ENCODE assay signal across 20 cellular contexts in genomic region chr17:3690094-3690715, GRCh38. TPM values are rescaled to one million over a fixed set of nuclear protein-coding genes. Genes with fewer than 3 reads are reported as not detected.
A peak's percentile ranks its signal among the peaks of the same experiment; 100 is the strongest.
DNase-seq lines count a peak whose midpoint lies in the region; ATAC-seq and TF ChIP-seq lines count a peak whose summit lies in the region.
"Had no signal": no experiment of that assay in that cellular context is flagged by ENCODE, and none has a peak within 500 bp of the region (broad histone marks: within the 10 kb centered on the region; RNA-seq: fewer than 3 reads in every experiment).

No MANE protein-coding gene starts in this region.

- in situ Hi-C loops in GM13976 (cut with MboI; ENCODE audit: low sequenced_read_pairs, unreplicated experiment): no loop called here

- peak overlapping the region; percentile 27 to 58 for H3K4me3 Mint-ChIP-seq in stimulated activated naive B cell treated with anti-CD40 and anti-IgM and Interleukin-4, amounts not matched to agents 10 μg/mL and 1 μg/mL and 100 μg/mL, for 72 hours

- H3K9me3 Mint-ChIP-seq in stimulated activated naive B cell treated with anti-CD40 and anti-IgM and Interleukin-4, amounts not matched to agents 10 μg/mL and 1 μg/mL and 100 μg/mL, for 72 hours: no peaks in the 10 kb centered on the region
- H3K9me3 Mint-ChIP-seq: CD8-positive, alpha-beta memory T cell had no signal

- H2AFZ ChIP-seq in OCI-LY1 (ENCODE audit: low read length): no peak overlapping the region

- H3K27me3 Mint-ChIP-seq in stimulated activated naive B cell treated with anti-CD40 and anti-IgM and Interleukin-4, amounts not matched to agents 10 μg/mL and 1 μg/mL and 100 μg/mL, for 72 hours: no peaks in the 10 kb centered on the region
- H3K27me3 Mint-ChIP-seq: CD8-positive, alpha-beta memory T cell had no signal

- no peaks in the 10 kb centered on the region for H3K27me3 ChIP-seq in OCI-LY1 (ENCODE audit: insufficient read depth, low read length)

- H3K36me3 Mint-ChIP-seq in stimulated activated naive B cell treated with anti-CD40 and anti-IgM and Interleukin-4, amounts not matched to agents 10 μg/mL and 1 μg/mL and 100 μg/mL, for 72 hours: peaks cover 25 to 37% of the 10 kb centered on the region in 2 donors

- no peaks in the 10 kb centered on the region; the same call in 1 of the 2 replicates for H3F3A ChIP-seq in OCI-LY1 (ENCODE audit: insufficient read depth, low read length)

- DNase-seq in GM13976 (ENCODE audit: low spot score): peak; percentile 32
- DNase-seq in islet precursor cell: peak; percentile 62
- no peak for DNase-seq in stimulated activated naive B cell treated with anti-CD40 and anti-IgM and Interleukin-4, amounts not matched to agents 10 μg/mL and 1 μg/mL and 100 μg/mL, for 72 hours
- no peak for DNase-seq in effector CD8-positive, alpha-beta T cell (lab: John Stamatoyannopoulos, UW)
- DNase-seq in middle frontal gyrus (ENCODE audit: extremely low spot score, low spot score): no peak
- DNase-seq in occipital lobe (lab: John Stamatoyannopoulos, UW): no peak
- DNase-seq: DND-41, GDM1, KBM-7, NCI-H1436 treated with DMSO at 0.1 percent for 48 hours, NCI-H2081 treated with DMSO at 0.1 percent for 48 hours, NCI-H510A, NCI-H82, Right ventricle myocardium superior, SK-N-SH had no signal

- H3K4me1 ChIP-seq in OCI-LY1 (ENCODE audit: insufficient read depth, low read length, severe bottlenecking): peaks cover 49% of the 10 kb centered on the region

- peaks cover 7% of the 10 kb centered on the region; the same call in 1 of the 2 replicates for H3K79me2 ChIP-seq in OCI-LY1 (ENCODE audit: insufficient read depth, low read length)

- H3K9me2 ChIP-seq in OCI-LY1 (ENCODE audit: low read depth, low read length): no peaks in the 10 kb centered on the region
- H3K9me2 ChIP-seq: SK-N-SH had no signal

- H3K36me3 ChIP-seq in OCI-LY1 (ENCODE audit: insufficient read depth, low read length): peaks cover 5% of the 10 kb centered on the region; the same call in 1 of the 2 replicates
- H3K36me3 ChIP-seq: HAP-1 had no signal

- H3K4me3 ChIP-seq in OCI-LY1 (ENCODE audit: low read depth, low read length, poor library complexity, severe bottlenecking): no peak overlapping the region
- H3K4me3 ChIP-seq: HAP-1 had no signal

- H4K20me1 ChIP-seq in OCI-LY1 (ENCODE audit: insufficient read depth, low read length): no peaks in the 10 kb centered on the region

- no peak for TF ChIP-seq CTCF in GM13976 (IDR thresholded peaks at IDR 0.05; ENCODE audit: borderline replicate concordance, control extremely low read depth, extremely low read depth, insufficient read depth, missing control alignments)
- no peak for TF ChIP-seq CTCF in OCI-LY1 (IDR thresholded peaks at IDR 0.05; ENCODE audit: low read length)

- H3K27ac Mint-ChIP-seq in stimulated activated naive B cell treated with anti-CD40 and anti-IgM and Interleukin-4, amounts not matched to agents 10 μg/mL and 1 μg/mL and 100 μg/mL, for 72 hours: peak overlapping the region; percentile 79

- no peaks in the 10 kb centered on the region for H3K9me3 ChIP-seq in OCI-LY1 (ENCODE audit: low read length)
- H3K9me3 ChIP-seq: HAP-1, SK-N-SH had no signal

- H3K4me1 Mint-ChIP-seq in stimulated activated naive B cell treated with anti-CD40 and anti-IgM and Interleukin-4, amounts not matched to agents 10 μg/mL and 1 μg/mL and 100 μg/mL, for 72 hours: peaks cover 45 to 74% of the 10 kb centered on the region in 2 donors

- ATAC-seq in stimulated activated naive B cell treated with anti-CD40 and anti-IgM and Interleukin-4, amounts not matched to agents 10 μg/mL and 1 μg/mL and 100 μg/mL, for 72 hours (replicated peaks): no peak
- no peak for ATAC-seq in HG03439 (IDR thresholded peaks at IDR 0.05; ENCODE audit: unreplicated experiment)
- ATAC-seq: Panc1 had no signal

- H3K27ac ChIP-seq in OCI-LY1 (ENCODE audit: low read depth, low read length, poor library complexity, severe bottlenecking): peak overlapping the region; percentile 92

- H3K9ac ChIP-seq in OCI-LY1 (ENCODE audit: low read length): no peak overlapping the region
- H3K9ac ChIP-seq: SK-N-SH had no signal

- no peak overlapping the region for H3K4me2 ChIP-seq in OCI-LY1 (ENCODE audit: low read length)
- H3K4me2 ChIP-seq: SK-N-SH had no signal

RNA-seq across cellular contexts. Expression of gene P2RX5, which starts 5.8 kb away (rescaled TPM):
- 10.0 TPM for total RNA-seq in occipital lobe

RNA-seq across cellular contexts. Expression of gene EMC6, which starts 21.6 kb away (rescaled TPM):
- 8.1 TPM for total RNA-seq in occipital lobe

RNA-seq across cellular contexts. Expression of gene TAX1BP3, which starts 21.8 kb away (rescaled TPM):
- 22.8 TPM for total RNA-seq in occipital lobe

RNA-seq across cellular contexts. Expression of gene HASPIN, which starts 33.5 kb away (rescaled TPM):
- total RNA-seq in occipital lobe: 0.62 TPM

RNA-seq across cellular contexts. Expression of gene CTNS, which starts 53.6 kb away (rescaled TPM):
- 7.0 TPM for total RNA-seq in occipital lobe

Comparison
In these comparisons a context has a peak if more than half of its experiments do, and no peak if none do; other contexts are left out.
1. DNase-seq: peak in GM13976 (single experiment) and islet precursor cell (single experiment); none in stimulated activated naive B cell treated with anti-CD40 and anti-IgM and Interleukin-4, amounts not matched to agents 10 μg/mL and 1 μg/mL and 100 μg/mL, for 72 hours (single experiment), effector CD8-positive, alpha-beta T cell (single experiment), middle frontal gyrus (single experiment) and occipital lobe (single experiment).